8 cellular contexts compared by ENCODE assay signal in genomic region chrX:48695524-48695875, GRCh38. TPM values are rescaled to one million over a fixed set of nuclear protein-coding genes. Genes with fewer than 3 reads are reported as not detected.
A peak's percentile ranks its signal among the peaks of the same experiment; 100 is the strongest.
DNase-seq lines count a peak whose midpoint lies in the region; ATAC-seq and TF ChIP-seq lines count a peak whose summit lies in the region.

No MANE protein-coding gene starts in this region.

- WGBS in transverse colon (ENCODE audit: low coverage in 1 of 2), 2 donors, result 64% methylated on average over 14 of the region's 14 CpGs; no CpG with 5 or more reads in 1 of the 2 donors

- H3K9me3 Mint-ChIP-seq in activated naive CD4-positive, alpha-beta T cell treated with anti-CD3 and anti-CD28 coated beads, Interleukin-2, amount 10 ng/mL, durations not matched to agents 7 days and 5 days, result no peaks in the 10 kb centered on the region
- H3K9me3 Mint-ChIP-seq in activated naive CD4-positive, alpha-beta T cell treated with anti-CD3 and anti-CD28 coated beads, Interleukin-2, amount 50 U/mL, for 72 hours, result no peaks in the 10 kb centered on the region

- ATAC-seq in activated naive CD4-positive, alpha-beta T cell treated with anti-CD3 and anti-CD28 coated beads, Interleukin-2, amount 50 U/mL, for 72 hours, result peak in 1 of 2 donors; percentile 47
- peak; percentile 3 for ATAC-seq in left colon

- H3K27me3 Mint-ChIP-seq in activated naive CD4-positive, alpha-beta T cell treated with anti-CD3 and anti-CD28 coated beads, Interleukin-2, amount 10 ng/mL, durations not matched to agents 7 days and 5 days, result no peaks in the 10 kb centered on the region

- DNase-seq in activated naive CD4-positive, alpha-beta T cell treated with anti-CD3 and anti-CD28 coated beads, Interleukin-2, amount 10 ng/mL, durations not matched to agents 7 days and 5 days, result no peak
- DNase-seq in activated naive CD4-positive, alpha-beta T cell treated with anti-CD3 and anti-CD28 coated beads, Interleukin-2, amount 50 U/mL, for 16 hours, result no peak
- peak in 1 of 2 donors; percentile 61 for DNase-seq in activated naive CD4-positive, alpha-beta T cell treated with anti-CD3 and anti-CD28 coated beads, Interleukin-2, amount 50 U/mL, for 72 hours (ENCODE audit: low spot score in 2 of 2)
- DNase-seq in left colon, result no peak
- no peak for DNase-seq in transverse colon
- no peak for DNase-seq in NCI-H2107 treated with DMSO at 0.1 percent for 48 hours (lab: John Stamatoyannopoulos, UW; ENCODE audit: unreplicated experiment)
- DNase-seq in stimulated activated CD4-positive, alpha-beta T cell treated with anti-CD3 and anti-CD28 coated beads, Interleukin-1b, Interleukin-23, amount 100 ng/mL, for 48 hours, result no peak
- no peak for DNase-seq in NCI-H510A (lab: John Stamatoyannopoulos, UW)

- no peaks in the 10 kb centered on the region for H3K27me3 ChIP-seq in transverse colon

- H3K36me3 Mint-ChIP-seq in activated naive CD4-positive, alpha-beta T cell treated with anti-CD3 and anti-CD28 coated beads, Interleukin-2, amount 10 ng/mL, durations not matched to agents 7 days and 5 days, result peaks cover 31% of the 10 kb centered on the region
- peaks cover 23 to 25% of the 10 kb centered on the region in 2 donors for H3K36me3 Mint-ChIP-seq in activated naive CD4-positive, alpha-beta T cell treated with anti-CD3 and anti-CD28 coated beads, Interleukin-2, amount 50 U/mL, for 72 hours

- H3K27ac ChIP-seq in transverse colon, result peak overlapping the region; percentile 86 to 95 (median 90)

- no peaks in the 10 kb centered on the region for H3K36me3 ChIP-seq in transverse colon

- TF ChIP-seq EP300 in transverse colon (IDR thresholded peaks at IDR 0.05; ENCODE audit: low read depth), result no peak

- intact Hi-C loops in left colon (cut with DNase I, micrococcal nuclease) (no loop called here), transverse colon (cut with DNase I; ENCODE audit: low total_unique reads) (no loop called here)

- H3K4me3 ChIP-seq in transverse colon, result peak overlapping the region in 3 of 4 donors; percentile 61 to 88 (median 68)

- H3K9me3 ChIP-seq in transverse colon, result no peaks in the 10 kb centered on the region

- CTCF ChIA-PET in activated naive CD4-positive, alpha-beta T cell treated with anti-CD3 and anti-CD28 coated beads, Interleukin-2, amount 10 ng/mL, durations not matched to agents 7 days and 5 days (lab: Charles Lee), result no interaction called here

- in situ Hi-C loops in transverse colon (cut with MboI; ENCODE audit: low pct_ligation_motif_present in 1 of 4, low pct_unique_long_range_greater_than_20kb in 1 of 4, low sequenced_read_pairs in 3 of 4), result no loop called here

- peak overlapping the region; percentile 90 for H3K27ac Mint-ChIP-seq in activated naive CD4-positive, alpha-beta T cell treated with anti-CD3 and anti-CD28 coated beads, Interleukin-2, amount 10 ng/mL, durations not matched to agents 7 days and 5 days
- peak overlapping the region; percentile 91 to 96 for H3K27ac Mint-ChIP-seq in activated naive CD4-positive, alpha-beta T cell treated with anti-CD3 and anti-CD28 coated beads, Interleukin-2, amount 50 U/mL, for 72 hours

- TF ChIP-seq CTCF in transverse colon (IDR thresholded peaks at IDR 0.05), result no peak

- H3K4me3 Mint-ChIP-seq in activated naive CD4-positive, alpha-beta T cell treated with anti-CD3 and anti-CD28 coated beads, Interleukin-2, amount 10 ng/mL, durations not matched to agents 7 days and 5 days, result peak overlapping the region; percentile 78

- peaks cover 0 to 10% (median 4%) of the 10 kb centered on the region in 4 donors for H3K4me1 ChIP-seq in transverse colon

- H3K4me1 Mint-ChIP-seq in activated naive CD4-positive, alpha-beta T cell treated with anti-CD3 and anti-CD28 coated beads, Interleukin-2, amount 10 ng/mL, durations not matched to agents 7 days and 5 days, result peaks cover 42% of the 10 kb centered on the region

- no peak for TF ChIP-seq POLR2A in transverse colon (IDR thresholded peaks at IDR 0.05)

RNA-seq across cellular contexts. Expression of gene SUV39H1, which starts 1.0 kb away (rescaled TPM):
- 10 to 100 TPM; 31.5 to 36.4 TPM for total RNA-seq in activated naive CD4-positive, alpha-beta T cell treated with anti-CD3 and anti-CD28 coated beads, Interleukin-2, amount 50 U/mL, for 72 hours
- 1 to 10 TPM; 3.1 to 5.0 TPM for total RNA-seq in left colon
- 1 to 10 TPM in 3 of 4 donors, under 1 TPM in 1; 1.00 to 5.3 (median 4.4) TPM for total RNA-seq in transverse colon

RNA-seq across cellular contexts. Expression of gene WAS, which starts 11.9 kb away (rescaled TPM):
- 10 to 100 TPM; 88.9 to 93.0 TPM for total RNA-seq in activated naive CD4-positive, alpha-beta T cell treated with anti-CD3 and anti-CD28 coated beads, Interleukin-2, amount 50 U/mL, for 72 hours
- 1 to 10 TPM; 2.4 to 6.6 TPM for total RNA-seq in left colon
- total RNA-seq in transverse colon, result 10 to 100 TPM in 1 of 4 donors, 1 to 10 TPM in 3; 3.2 to 13.1 (median 6.3) TPM

Comparison
In these comparisons a context has a peak if more than half of its experiments do, and no peak if none do; other contexts are left out.
1. RNA of gene SUV39H1, which starts 1.0 kb away (total RNA-seq): 31.5 to 36.4 TPM in activated naive CD4-positive, alpha-beta T cell treated with anti-CD3 and anti-CD28 coated beads, Interleukin-2, amount 50 U/mL, for 72 hours; 3.1 to 5.0 TPM in left colon and 1.00 to 5.3 TPM in transverse colon; every median in the first group is over 4 times any median in the second.
2. RNA of gene WAS, which starts 11.9 kb away (total RNA-seq): 88.9 to 93.0 TPM in activated naive CD4-positive, alpha-beta T cell treated with anti-CD3 and anti-CD28 coated beads, Interleukin-2, amount 50 U/mL, for 72 hours; 3.2 to 13.1 TPM in transverse colon and 2.4 to 6.6 TPM in left colon; every median in the first group is over 4 times any median in the second.